Comparison of ENCODE assay signal across 17 cellular contexts in genomic region chr17:80679816-80680215, GRCh38.
A peak's percentile ranks its signal among the peaks of the same experiment; 100 is the strongest.
DNase-seq lines count a peak whose midpoint lies in the region; ATAC-seq and TF ChIP-seq lines count a peak whose summit lies in the region.
"Had no signal": no experiment of that assay in that cellular context is flagged by ENCODE, and none has a peak within 500 bp of the region (broad histone marks: within the 10 kb centered on the region; RNA-seq: fewer than 3 reads in every experiment).

No MANE protein-coding gene starts in this region.

- H2AFZ ChIP-seq in fibroblast of lung (ENCODE audit: low read length), result no peak overlapping the region

- H3K4me2 ChIP-seq in fibroblast of lung (ENCODE audit: extremely low read depth, insufficient read depth, low read length), result no peak overlapping the region

- no peaks in the 10 kb centered on the region for H3K27me3 ChIP-seq in fibroblast of lung (ENCODE audit: control insufficient read depth, insufficient read depth, low read length)
- H3K27me3 ChIP-seq: cardiac muscle cell had no signal

- POLR2A ChIA-PET in activated B cell treated with CpG ODN at 0.5 μM for 24 hours (lab: Charles Lee), result no interaction called here

- no peak overlapping the region for H3K9ac ChIP-seq in fibroblast of lung (ENCODE audit: insufficient read depth, low read length)

- TF ChIP-seq CTCF in activated B cell treated with CpG ODN at 0.5 μM for 24 hours (IDR thresholded peaks at IDR 0.05) (no peak), fibroblast of lung (conservative IDR thresholded peaks at IDR 0.05 in 1 of 2, IDR thresholded peaks at IDR 0.05 in 1 of 2; ENCODE audit: low read depth in 1 of 2, low read length in 2 of 2) (no peak)

- no peak for DNase-seq in activated naive CD4-positive, alpha-beta T cell (lab: John Stamatoyannopoulos, UW)
- DNase-seq in activated B cell treated with CpG ODN at 0.5 μM for 24 hours (no peak), fibroblast of lung (ENCODE audit: low read depth in 2 of 2) (no peak), HPDE6-E6E7 (ENCODE audit: extremely low spot score) (no peak)
- DNase-seq in stimulated activated naive CD8-positive, alpha-beta T cell treated with anti-CD3 and anti-CD28 coated beads, Interleukin-15, amount 100 ng/mL, for 72 hours, result no peak
- DNase-seq: activated CD4-positive, CD25-positive, alpha-beta regulatory T cell treated with anti-CD3 and anti-CD28 coated beads, Interleukin-2, amount 50 U/mL, for 72 hours; activated effector memory CD4-positive, alpha-beta T cell treated with anti-CD3 and anti-CD28 coated beads, Interleukin-2, amount 50 U/mL, for 16 hours; foreskin fibroblast; left ventricle myocardium superior; NCI-H1930; NCI-H524 treated with DMSO at 0.1 percent for 48 hours; retina had no signal

- no peaks in the 10 kb centered on the region for H3K9me3 ChIP-seq in fibroblast of lung (ENCODE audit: control insufficient read depth, insufficient read depth, low read depth, low read length)

- intact Hi-C loops in activated B cell treated with CpG ODN at 0.5 μM for 24 hours (cut with micrococcal nuclease), result no loop called here

- no peaks in the 10 kb centered on the region for H3K36me3 ChIP-seq in fibroblast of lung (ENCODE audit: control insufficient read depth, insufficient read depth, low read length)
- H3K36me3 ChIP-seq: cardiac muscle cell had no signal

- H3K9me3 Mint-ChIP-seq in activated naive CD4-positive, alpha-beta T cell treated with anti-CD3 and anti-CD28 coated beads, Interleukin-2, amount 50 U/mL, for 24 hours, result no peaks in the 10 kb centered on the region
- no peaks in the 10 kb centered on the region for H3K9me3 Mint-ChIP-seq in activated B cell treated with CpG ODN at 0.5 μM for 24 hours
- no peaks in the 10 kb centered on the region for H3K9me3 Mint-ChIP-seq in stimulated activated naive CD8-positive, alpha-beta T cell treated with anti-CD3 and anti-CD28 coated beads, Interleukin-15, amount 100 ng/mL, for 72 hours
- H3K9me3 Mint-ChIP-seq: type B pancreatic cell had no signal

- H3K79me2 ChIP-seq in fibroblast of lung (ENCODE audit: control insufficient read depth, insufficient read depth, low read length), result peaks cover 6% of the 10 kb centered on the region

- H4K20me1 ChIP-seq in fibroblast of lung (ENCODE audit: control insufficient read depth, extremely low read depth, insufficient read depth, low read length), result no peaks in the 10 kb centered on the region

- peak overlapping the region; percentile 91 for H3K27ac Mint-ChIP-seq in activated naive CD4-positive, alpha-beta T cell treated with anti-CD3 and anti-CD28 coated beads, Interleukin-2, amount 50 U/mL, for 24 hours
- H3K27ac Mint-ChIP-seq in activated B cell treated with CpG ODN at 0.5 μM for 24 hours, result peak overlapping the region; percentile 6
- H3K27ac Mint-ChIP-seq in stimulated activated naive CD8-positive, alpha-beta T cell treated with anti-CD3 and anti-CD28 coated beads, Interleukin-15, amount 100 ng/mL, for 72 hours, result peak overlapping the region; percentile 36 to 97

- no peaks in the 10 kb centered on the region for H3K27me3 Mint-ChIP-seq in activated naive CD4-positive, alpha-beta T cell treated with anti-CD3 and anti-CD28 coated beads, Interleukin-2, amount 50 U/mL, for 24 hours
- H3K27me3 Mint-ChIP-seq in activated B cell treated with CpG ODN at 0.5 μM for 24 hours, result no peaks in the 10 kb centered on the region
- no peaks in the 10 kb centered on the region for H3K27me3 Mint-ChIP-seq in stimulated activated naive CD8-positive, alpha-beta T cell treated with anti-CD3 and anti-CD28 coated beads, Interleukin-15, amount 100 ng/mL, for 72 hours
- H3K27me3 Mint-ChIP-seq: type B pancreatic cell had no signal

- peak overlapping the region; percentile 37 for H3K27ac ChIP-seq in fibroblast of lung (ENCODE audit: insufficient read depth, low read length)
- H3K27ac ChIP-seq: cardiac muscle cell had no signal

- CTCF ChIA-PET in activated B cell treated with CpG ODN at 0.5 μM for 24 hours (lab: Charles Lee), result no interaction called here

- peak overlapping the region; percentile 63 for H3K4me3 Mint-ChIP-seq in activated naive CD4-positive, alpha-beta T cell treated with anti-CD3 and anti-CD28 coated beads, Interleukin-2, amount 50 U/mL, for 24 hours
- no peak overlapping the region for H3K4me3 Mint-ChIP-seq in activated B cell treated with CpG ODN at 0.5 μM for 24 hours
- H3K4me3 Mint-ChIP-seq in stimulated activated naive CD8-positive, alpha-beta T cell treated with anti-CD3 and anti-CD28 coated beads, Interleukin-15, amount 100 ng/mL, for 72 hours, result peak overlapping the region; percentile 53 to 77

- no peak overlapping the region for H3K4me3 ChIP-seq in fibroblast of lung (replicated peaks in 1 of 4; ENCODE audit: control extremely low read depth in 1 of 4, insufficient read depth in 1 of 4, low read depth in 3 of 4, low read length in 4 of 4)
- H3K4me3 ChIP-seq: cardiac muscle cell had no signal

- ATAC-seq in activated B cell treated with CpG ODN at 0.5 μM for 24 hours (ENCODE audit: low read depth), result no peak
- no peak for ATAC-seq in stimulated activated naive CD8-positive, alpha-beta T cell treated with anti-CD3 and anti-CD28 coated beads, Interleukin-15, amount 100 ng/mL, for 72 hours
- no peak for ATAC-seq in GM21717 (IDR thresholded peaks at IDR 0.05; ENCODE audit: unreplicated experiment)
- ATAC-seq in GM18519 (IDR thresholded peaks at IDR 0.05; ENCODE audit: low FRiP score, unreplicated experiment), result no peak
- ATAC-seq: left ventricle myocardium superior had no signal

- H3K4me1 ChIP-seq in fibroblast of lung (ENCODE audit: control insufficient read depth, extremely low read depth, insufficient read depth, low read length), result peaks cover 3% of the 10 kb centered on the region

- H3K36me3 Mint-ChIP-seq in activated naive CD4-positive, alpha-beta T cell treated with anti-CD3 and anti-CD28 coated beads, Interleukin-2, amount 50 U/mL, for 24 hours, result peaks cover 16% of the 10 kb centered on the region
- H3K36me3 Mint-ChIP-seq in activated B cell treated with CpG ODN at 0.5 μM for 24 hours (ENCODE audit: low read depth), result peaks cover 11% of the 10 kb centered on the region

- H3K4me1 Mint-ChIP-seq in activated naive CD4-positive, alpha-beta T cell treated with anti-CD3 and anti-CD28 coated beads, Interleukin-2, amount 50 U/mL, for 24 hours, result peaks cover 73% of the 10 kb centered on the region
- H3K4me1 Mint-ChIP-seq in activated B cell treated with CpG ODN at 0.5 μM for 24 hours, result peaks cover 18% of the 10 kb centered on the region
- peaks cover 68% of the 10 kb centered on the region for H3K4me1 Mint-ChIP-seq in stimulated activated naive CD8-positive, alpha-beta T cell treated with anti-CD3 and anti-CD28 coated beads, Interleukin-15, amount 100 ng/mL, for 72 hours

Comparison
In these comparisons a context has a peak if more than half of its experiments do, and no peak if none do; other contexts are left out.
1. H3K27ac Mint-ChIP-seq: peak in every context shown above with its lines; median percentile 91 in activated naive CD4-positive, alpha-beta T cell treated with anti-CD3 and anti-CD28 coated beads, Interleukin-2, amount 50 U/mL, for 24 hours; 66 in stimulated activated naive CD8-positive, alpha-beta T cell treated with anti-CD3 and anti-CD28 coated beads, Interleukin-15, amount 100 ng/mL, for 72 hours; 6 in activated B cell treated with CpG ODN at 0.5 μM for 24 hours.